7 cellular contexts compared by ENCODE assay signal in genomic region chr12:57240926-57241555, GRCh38. TPM values are rescaled to one million over a fixed set of nuclear protein-coding genes. Genes with fewer than 3 reads are reported as not detected.
DNase-seq lines count a peak whose midpoint lies in the region; ATAC-seq, FAIRE-seq and TF ChIP-seq lines count a peak whose summit lies in the region.

No MANE protein-coding gene starts in this region.

- TF ChIP-seq CTCF in MM.1S (IDR thresholded peaks at IDR 0.05; ENCODE audit: low read length): no peak

- H2AFZ ChIP-seq in MM.1S (ENCODE audit: low read length): 0 out of 2 replicates have a peak overlapping the region, but pooled peaks have one; percentile 86

- no peaks in the 10 kb centered on the region for H3K36me3 Mint-ChIP-seq in naive thymus-derived CD4-positive, alpha-beta T cell

- no peaks in the 10 kb centered on the region for H3K36me3 ChIP-seq in MM.1S (replicated peaks; ENCODE audit: insufficient read depth, low read length)
- no peaks in the 10 kb centered on the region for H3K36me3 ChIP-seq in naive thymus-derived CD4-positive, alpha-beta T cell (ENCODE audit: control insufficient read depth in 2 of 3, insufficient read depth in 3 of 3, low read length in 3 of 3)

- H3K4me1 Mint-ChIP-seq in naive thymus-derived CD4-positive, alpha-beta T cell: peaks cover 54 to 78% (median 59%) of the 10 kb centered on the region in 7 donors

- peak overlapping the region; percentile 70; the same call in 1 of the 2 replicates for H3K4me3 ChIP-seq in MM.1S (ENCODE audit: low read length)
- peak overlapping the region; percentile 80 for H3K4me3 ChIP-seq in naive thymus-derived CD4-positive, alpha-beta T cell (ENCODE audit: low read length)

- ATAC-seq in naive thymus-derived CD4-positive, alpha-beta T cell: no peak
- ATAC-seq in GM21423 (IDR thresholded peaks at IDR 0.05; ENCODE audit: unreplicated experiment): no peak

- H3K9me3 ChIP-seq in MM.1S (replicated peaks; ENCODE audit: insufficient read depth, low read length): no peaks in the 10 kb centered on the region
- no peaks in the 10 kb centered on the region for H3K9me3 ChIP-seq in naive thymus-derived CD4-positive, alpha-beta T cell (ENCODE audit: control insufficient read depth in 2 of 3, low read length in 3 of 3)

- H4K20me1 ChIP-seq in MM.1S (ENCODE audit: insufficient read depth, low read length): peaks cover 3% of the 10 kb centered on the region; the same call in 1 of the 2 replicates

- FAIRE-seq in H54 (lab: Jason Lieb, UNC): no peak

- H3K4me1 ChIP-seq in MM.1S (ENCODE audit: low read length): peaks cover 28% of the 10 kb centered on the region
- H3K4me1 ChIP-seq in naive thymus-derived CD4-positive, alpha-beta T cell (ENCODE audit: control insufficient read depth in 2 of 2, insufficient read depth in 2 of 2, low read length in 2 of 2): peaks cover 45 to 71% of the 10 kb centered on the region in 2 donors

- peak overlapping the region; percentile 87 to 99 (median 95) for H3K4me3 Mint-ChIP-seq in naive thymus-derived CD4-positive, alpha-beta T cell

- no peaks in the 10 kb centered on the region for H3K79me2 ChIP-seq in MM.1S (ENCODE audit: low read length)

- POLR2A ChIA-PET in naive thymus-derived CD4-positive, alpha-beta T cell (lab: Charles Lee): interaction anchor here (0.6 to 7.7 kb wide), 5 partner anchors 14 to 612 kb away, joined by 3 to 79 read pairs (median 4); partner anchors contain the start of gene SHMT2

- H3K9ac ChIP-seq in MM.1S (ENCODE audit: low read length): peak overlapping the region; percentile 62; the same call in 1 of the 2 replicates

- no peaks in the 10 kb centered on the region for H3K9me2 ChIP-seq in MM.1S (replicated peaks; ENCODE audit: insufficient read depth, low read length)

- H3K27ac Mint-ChIP-seq in naive thymus-derived CD4-positive, alpha-beta T cell: peak overlapping the region in 7 of 9 donors; percentile 6 to 96 (median 89)

- H3K4me2 ChIP-seq in MM.1S (ENCODE audit: low read depth, low read length): peak overlapping the region; percentile 98

- H3K27ac ChIP-seq in MM.1S (ENCODE audit: low read length): no peak overlapping the region
- peak overlapping the region; percentile 53 for H3K27ac ChIP-seq in angular gyrus (ENCODE audit: low read depth, low read length)
- no peak overlapping the region for H3K27ac ChIP-seq in naive thymus-derived CD4-positive, alpha-beta T cell (ENCODE audit: low read depth, low read length)

- DNase-seq in ELR (ENCODE audit: low read depth) (peak; percentile 59), MM.1S (no peak), NCI-H128 (lab: John Stamatoyannopoulos, UW; ENCODE audit: unreplicated experiment) (no peak), H54 (ENCODE audit: insufficient read length, low spot score) (no peak)
- peak in 1 of 9 donors; percentile 13 for DNase-seq in naive thymus-derived CD4-positive, alpha-beta T cell

- peaks cover 50 to 74% (median 58%) of the 10 kb centered on the region in 5 donors for H3K27me3 Mint-ChIP-seq in naive thymus-derived CD4-positive, alpha-beta T cell

- no peak for TF ChIP-seq POLR2A in H54 (IDR thresholded peaks at IDR 0.05; ENCODE audit: low read depth, low read length)

- H3K27me3 ChIP-seq in MM.1S (replicated peaks; ENCODE audit: insufficient read depth, low read length): peaks cover 42% of the 10 kb centered on the region
- H3K27me3 ChIP-seq in naive thymus-derived CD4-positive, alpha-beta T cell (ENCODE audit: control insufficient read depth in 2 of 2, insufficient read depth in 2 of 2, low read length in 2 of 2): peaks cover 7 to 18% of the 10 kb centered on the region in 2 donors

- intact Hi-C loops in naive thymus-derived CD4-positive, alpha-beta T cell (cut with micrococcal nuclease): loop anchor here (5.0 to 10.0 kb wide), 6 partner anchors 129 to 384 kb away; partner anchors contain the start of genes NAB2 (in 1 of the 2), NEMP1 (in 1 of the 2), STAT6 (in 1 of the 2) and ZBTB39 (in 1 of the 2)

- H3K9me3 Mint-ChIP-seq in naive thymus-derived CD4-positive, alpha-beta T cell: no peaks in the 10 kb centered on the region

- peaks cover 39% of the 10 kb centered on the region; the same call in 1 of the 2 replicates for H3F3A ChIP-seq in MM.1S (ENCODE audit: insufficient read depth, low read length)

- CTCF ChIA-PET in naive thymus-derived CD4-positive, alpha-beta T cell (lab: Charles Lee): interaction anchor here (1.1 to 11.8 kb wide), 3 partner anchors 14 to 58 kb away, joined by 3 to 156 read pairs (median 148); partner anchors contain the start of genes NXPH4 and SHMT2

RNA-seq across cellular contexts. Expression of gene STAC3, which starts 9.9 kb away (rescaled TPM):
- total RNA-seq in naive thymus-derived CD4-positive, alpha-beta T cell: 1 to 10 TPM; 2.5 to 7.3 (median 5.6) TPM
- polyA plus RNA-seq in naive thymus-derived CD4-positive, alpha-beta T cell: not detected

RNA-seq across cellular contexts. Expression of gene SHMT2, which starts 11.5 kb away (rescaled TPM):
- total RNA-seq in naive thymus-derived CD4-positive, alpha-beta T cell: 100 to 1,000 TPM in 1 of 5 experiments, 10 to 100 TPM in 4; 21.7 to 175 (median 36.1) TPM
- polyA plus RNA-seq in naive thymus-derived CD4-positive, alpha-beta T cell: 10 to 100 TPM; 29.7 to 40.4 TPM

RNA-seq across cellular contexts. Expression of gene NXPH4, which starts 24.4 kb away (rescaled TPM):
- total RNA-seq in naive thymus-derived CD4-positive, alpha-beta T cell: under 1 TPM in 1 of 5 experiments, not detected in 4; 0.31 TPM
- not detected for polyA plus RNA-seq in naive thymus-derived CD4-positive, alpha-beta T cell
